1 cellular context compared by ENCODE assay signal in the genomic region with DNA sequence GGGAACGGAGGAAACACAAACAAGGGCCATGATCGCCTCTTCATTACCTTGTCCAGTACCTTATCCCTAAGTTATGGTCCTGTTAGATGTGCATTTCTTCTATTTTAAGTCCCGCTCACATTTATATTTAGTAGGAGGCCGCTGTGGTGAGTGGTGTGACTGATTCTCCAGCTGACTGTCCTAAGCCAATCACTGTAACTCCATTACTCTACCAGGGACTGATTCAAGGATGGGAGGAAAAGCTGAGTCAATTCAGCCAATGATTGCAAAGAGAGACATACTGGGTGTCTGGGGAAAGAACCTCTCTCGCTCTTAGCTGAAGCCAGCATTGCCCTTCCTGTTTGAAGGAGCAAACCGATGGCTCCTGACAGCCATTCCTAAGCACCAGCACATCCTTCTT.
A peak's percentile ranks its signal among the peaks of the same experiment; 100 is the strongest.
TF ChIP-seq lines count a peak whose summit lies in the region.

No MANE protein-coding gene starts in this region.

TF ChIP-seq in HepG2, 621 proteins besides CTCF, POLR2A, EP300 and RAD21 (continued from another document):
- TF ChIP-seq, protein P1, sequence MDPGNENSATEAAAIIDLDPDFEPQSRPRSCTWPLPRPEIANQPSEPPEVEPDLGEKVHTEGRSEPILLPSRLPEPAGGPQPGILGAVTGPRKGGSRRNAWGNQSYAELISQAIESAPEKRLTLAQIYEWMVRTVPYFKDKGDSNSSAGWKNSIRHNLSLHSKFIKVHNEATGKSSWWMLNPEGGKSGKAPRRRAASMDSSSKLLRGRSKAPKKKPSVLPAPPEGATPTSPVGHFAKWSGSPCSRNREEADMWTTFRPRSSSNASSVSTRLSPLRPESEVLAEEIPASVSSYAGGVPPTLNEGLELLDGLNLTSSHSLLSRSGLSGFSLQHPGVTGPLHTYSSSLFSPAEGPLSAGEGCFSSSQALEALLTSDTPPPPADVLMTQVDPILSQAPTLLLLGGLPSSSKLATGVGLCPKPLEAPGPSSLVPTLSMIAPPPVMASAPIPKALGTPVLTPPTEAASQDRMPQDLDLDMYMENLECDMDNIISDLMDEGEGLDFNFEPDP (CRISPR knock-in tag; conservative IDR thresholded peaks at IDR 0.05): no peak
- TF ChIP-seq ZNF543 (CRISPR knock-in tag; IDR thresholded peaks at IDR 0.05) (no peak), CAMTA2 (CRISPR knock-in tag; IDR thresholded peaks at IDR 0.05; ENCODE audit: borderline replicate concordance) (no peak), RBFOX2 (IDR thresholded peaks at IDR 0.05; ENCODE audit: low read depth, low read length) (peak; percentile 46; the same call in 1 of the 2 replicates)
